ENCODE assay signal across 38 cellular contexts in the genomic region with DNA sequence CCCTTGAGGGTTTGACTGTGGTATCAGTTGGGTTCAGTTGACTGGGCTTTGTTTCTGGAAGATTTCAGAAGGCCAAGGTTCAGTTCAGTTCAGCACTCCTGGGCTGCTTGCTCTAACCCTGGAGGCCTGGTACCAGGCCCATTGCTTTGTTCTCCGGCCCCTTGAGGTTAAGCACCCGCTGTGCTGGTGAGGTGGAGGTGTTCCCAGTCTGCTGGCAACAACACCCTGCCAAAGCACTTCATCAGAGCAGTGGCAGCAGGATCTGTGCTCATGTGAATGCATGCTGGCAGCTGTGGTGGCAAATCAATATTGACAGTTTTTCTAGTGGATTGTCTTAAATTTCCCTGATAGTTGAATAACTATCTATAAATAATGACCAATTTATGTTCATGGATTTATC. TPM values are rescaled to one million over a fixed set of nuclear protein-coding genes. Genes with fewer than 3 reads are reported as not detected.
DNase-seq lines count a peak whose midpoint lies in the region; ATAC-seq and TF ChIP-seq lines count a peak whose summit lies in the region.
"Had no signal": no experiment of that assay in that cellular context is flagged by ENCODE, and none has a peak within 500 bp of the region (broad histone marks: within the 10 kb centered on the region; RNA-seq: fewer than 3 reads in every experiment).

No MANE protein-coding gene starts in this region.

- peak; percentile 96 for ATAC-seq in left ventricle myocardium superior
- no peak for ATAC-seq in HG03378 (IDR thresholded peaks at IDR 0.05; ENCODE audit: unreplicated experiment)
- ATAC-seq: activated CD8-positive, alpha-beta T cell treated with anti-CD3 and anti-CD28 coated beads for 36 hours; body of pancreas; esophagus mucosa; K562; stimulated activated naive B cell treated with anti-CD40 and anti-IgM and Interleukin-4, amounts not matched to agents 10 μg/mL and 1 μg/mL and 100 μg/mL, for 72 hours had no signal

- CTCF ChIA-PET in RWPE1 (lab: Yijun Ruan, JAX): no interaction called here

- intact Hi-C loops in left ventricle myocardium superior (cut with micrococcal nuclease): no loop called here

- peak; percentile 32 to 75 (median 53) for DNase-seq in NCI-H1417 (lab: John Stamatoyannopoulos, UW)
- DNase-seq in NCI-H1417 treated with DMSO at 0.1 percent for 48 hours (lab: John Stamatoyannopoulos, UW): no peak
- peak; percentile 92 for DNase-seq in NCI-H1092 treated with DMSO at 0.1 percent for 48 hours (lab: John Stamatoyannopoulos, UW)
- peak; percentile 89 for DNase-seq in NCI-H345 (lab: John Stamatoyannopoulos, UW)
- peak; percentile 56 for DNase-seq in left ventricle myocardium superior
- no peak for DNase-seq in RWPE1 (ENCODE audit: low spot score)
- DNase-seq in HUDEP-2 (lab: John Stamatoyannopoulos, UW; ENCODE audit: unreplicated experiment in 76 of 76): no peak
- DNase-seq: activated CD8-positive, alpha-beta memory T cell treated with anti-CD3 and anti-CD28 coated beads, Interleukin-2, amount 50 U/mL, for 48 hours; activated CD8-positive, alpha-beta T cell treated with anti-CD3 and anti-CD28 coated beads for 36 hours; activated naive CD4-positive, alpha-beta T cell treated with Interleukin-2 at 50 U/mL for 16 hours; body of pancreas; Caco-2; cerebellar nuclear complex; dermis blood vessel endothelial cell; GM23248; islet precursor cell; NCI-H1436 treated with DMSO at 0.1 percent for 48 hours; NCI-H524; PC-9; retina; SHP77 treated with DMSO at 0.1 percent for 48 hours; stimulated activated naive B cell treated with anti-CD40 and anti-IgM and Interleukin-4, amounts not matched to agents 10 μg/mL and 1 μg/mL and 100 μg/mL, for 72 hours; substantia nigra had no signal

- POLR2A ChIA-PET in RWPE1 (lab: Yijun Ruan, JAX; ENCODE audit: low non-redundant PET): no interaction called here

- no peak for TF ChIP-seq CTCF in RWPE1 (conservative IDR thresholded peaks at IDR 0.05; ENCODE audit: low read depth)

- no peak overlapping the region for H3K27ac ChIP-seq in RWPE1
- H3K27ac ChIP-seq: 22Rv1, body of pancreas, C4-2B, GM23248, parathyroid adenoma, PC-9, skin epidermis had no signal

RNA-seq across cellular contexts. Expression of a gene that starts 3.8 kb away (rescaled TPM):
- total RNA-seq in left ventricle myocardium superior: not detected
- total RNA-seq: activated CD8-positive, alpha-beta T cell treated with anti-CD3 and anti-CD28 coated beads for 36 hours; activated T-helper 1 cell treated with anti-CD3 and anti-CD28 coated beads, Interleukin-12 subunit alpha, Interleukin-12 subunit beta, Interleukin-2, Interleukin-4 antibody, amounts not matched to agents 30 ng/mL and 10 ng/mL and 1 ng/mL, durations not matched to agents 14 hours and 24 hours and 36 hours; body of pancreas; Caco-2; Daoy; dermis blood vessel endothelial cell; esophagus mucosa; fibroblast of villous mesenchyme; GM23248; HT1080; K562; liver; M059J; myocyte; PC-9; ureter had no signal

RNA-seq across cellular contexts. Expression of a gene that starts 22.3 kb away (rescaled TPM):
- total RNA-seq in left ventricle myocardium superior: not detected
- total RNA-seq: activated CD8-positive, alpha-beta T cell treated with anti-CD3 and anti-CD28 coated beads for 36 hours; activated T-helper 1 cell treated with anti-CD3 and anti-CD28 coated beads, Interleukin-12 subunit alpha, Interleukin-12 subunit beta, Interleukin-2, Interleukin-4 antibody, amounts not matched to agents 30 ng/mL and 10 ng/mL and 1 ng/mL, durations not matched to agents 14 hours and 24 hours and 36 hours; Caco-2; Daoy; dermis blood vessel endothelial cell; esophagus mucosa; fibroblast of villous mesenchyme; GM23248; HT1080; K562; M059J; myocyte; PC-9 had no signal

RNA-seq across cellular contexts. Expression of a gene that starts 55.8 kb away (rescaled TPM):
- 4.0 TPM for total RNA-seq in left ventricle myocardium superior
- total RNA-seq: activated CD8-positive, alpha-beta T cell treated with anti-CD3 and anti-CD28 coated beads for 36 hours; activated T-helper 1 cell treated with anti-CD3 and anti-CD28 coated beads, Interleukin-12 subunit alpha, Interleukin-12 subunit beta, Interleukin-2, Interleukin-4 antibody, amounts not matched to agents 30 ng/mL and 10 ng/mL and 1 ng/mL, durations not matched to agents 14 hours and 24 hours and 36 hours; body of pancreas; Caco-2; Daoy; dermis blood vessel endothelial cell; fibroblast of villous mesenchyme; GM23248; HT1080; K562; liver; M059J; myocyte; PC-9; ureter had no signal

Comparison
In these comparisons a context has a peak if more than half of its experiments do, and no peak if none do; other contexts are left out.
1. DNase-seq: peak in NCI-H1417 (3 of 3), NCI-H1092 treated with DMSO at 0.1 percent for 48 hours (single experiment), NCI-H345 (single experiment) and left ventricle myocardium superior (single experiment); none in NCI-H1417 treated with DMSO at 0.1 percent for 48 hours (single experiment), RWPE1 (single experiment) and HUDEP-2 (0 of 76).